ENCODE assay signal across 8 cellular contexts in the genomic region with DNA sequence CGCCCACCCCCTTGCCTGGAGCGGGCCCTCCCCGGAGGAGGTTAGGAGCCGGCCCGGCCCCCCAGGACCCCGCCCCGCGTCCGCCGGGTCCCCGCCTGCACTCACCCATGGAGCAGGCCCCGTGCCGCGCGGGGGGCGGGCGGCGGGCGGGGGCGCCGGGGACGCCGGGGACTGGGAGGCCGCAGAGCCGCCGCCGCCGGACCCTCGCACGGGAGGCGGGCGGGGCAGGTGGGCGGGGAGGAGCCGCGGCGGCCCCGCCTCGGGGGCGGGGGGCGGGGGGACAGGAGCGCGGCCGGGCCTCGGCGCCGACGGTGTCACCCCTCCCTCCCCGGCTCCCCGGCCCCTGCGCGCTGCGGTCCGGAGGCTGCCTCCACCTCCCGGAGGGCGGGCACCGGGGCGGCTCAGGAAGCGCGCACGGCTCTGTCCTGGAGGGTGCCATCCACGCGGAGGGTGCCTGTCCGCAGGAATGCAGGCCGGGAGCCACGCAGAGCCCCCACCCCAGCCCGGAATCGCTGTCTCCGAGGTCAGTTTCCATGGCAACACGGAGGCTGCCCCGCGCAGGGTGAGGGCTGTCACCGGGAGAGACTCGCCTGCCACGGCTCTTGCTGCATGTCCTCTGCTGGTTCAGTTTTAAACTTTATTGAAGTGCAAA. TPM values are rescaled to one million over a fixed set of nuclear protein-coding genes. Genes with fewer than 3 reads are reported as not detected.
A peak's percentile ranks its signal among the peaks of the same experiment; 100 is the strongest.
DNase-seq lines count a peak whose midpoint lies in the region; TF ChIP-seq lines count a peak whose summit lies in the region.

No MANE protein-coding gene starts in this region.

- H3K27me3 ChIP-seq in AG04450 (ENCODE audit: control insufficient read depth, insufficient read depth, low read length) = peaks cover 3% of the 10 kb centered on the region

- TF ChIP-seq CTCF in AG04450 (IDR thresholded peaks at IDR 0.05; ENCODE audit: low read depth, low read length) = no peak

- POLR2A ChIA-PET in AG04450 (lab: Yijun Ruan, JAX) = interaction anchor here (0.6 kb wide), 1 partner anchor 48 kb away, joined by 3 read pairs; no protein-coding TSS in a partner anchor

- H3K4me3 ChIP-seq in AG04450 (ENCODE audit: low read depth, low read length) = peak overlapping the region; percentile 77

- DNase-seq in AG04450 (ENCODE audit: low read depth, low spot score) (no peak), HK-2 (ENCODE audit: unreplicated experiment) (peak; percentile 60), T-helper 9 cell (peak; percentile 44), caudate nucleus (lab: John Stamatoyannopoulos, UW) (peak in 21 of 61 donors; percentile 13 to 68 (median 43)), kidney tubule cell (ENCODE audit: low spot score) (peak; percentile 65), globus pallidus (ENCODE audit: low spot score) (no peak), pons (ENCODE audit: low spot score) (no peak)
- DNase-seq in stimulated activated CD4-positive, alpha-beta T cell treated with anti-CD3 and anti-CD28 coated beads, Interleukin-2, amount 100 ng/mL, for 48 hours = peak; percentile 31 to 32

- no peaks in the 10 kb centered on the region; the same call in 1 of the 2 replicates for H3K9me3 ChIP-seq in AG04450 (ENCODE audit: control insufficient read depth, insufficient read depth, low read length)

- H3K27ac ChIP-seq in AG04450 (ENCODE audit: low read depth, low read length) (no peak overlapping the region), caudate nucleus (ENCODE audit: low read depth, low read length) (peak overlapping the region; percentile 58)

- CTCF ChIA-PET in AG04450 (lab: Charles Lee) = no interaction called here

RNA-seq across cellular contexts. Expression of gene PLEKHG5, which starts 5.9 kb away (rescaled TPM):
- 4.2 and 5.4 TPM in 2 replicates for polyA plus RNA-seq in AG04450 (2011; rRNA removed)
- polyA minus RNA-seq in AG04450 (2011; rRNA and poly(A)+ RNA removed) = 4.5 and 5.0 TPM in 2 replicates

RNA-seq across cellular contexts. Expression of gene TNFRSF25, which starts 31.4 kb away (rescaled TPM):
- polyA plus RNA-seq in AG04450 (2011; rRNA removed) = 2.7 and 3.3 TPM in 2 replicates
- 1.5 and 2.4 TPM in 2 replicates for polyA minus RNA-seq in AG04450 (2011; rRNA and poly(A)+ RNA removed)

RNA-seq across cellular contexts. Expression of gene NOL9, which starts 57.0 kb away (rescaled TPM):
- polyA plus RNA-seq in AG04450 (2011; rRNA removed) = 17.9 and 23.6 TPM in 2 replicates
- polyA minus RNA-seq in AG04450 (2011; rRNA and poly(A)+ RNA removed) = 23.0 and 31.2 TPM in 2 replicates

RNA-seq across cellular contexts. Expression of gene TAS1R1, which starts 57.8 kb away (rescaled TPM):
- 0.05 TPM in 2 replicates for polyA plus RNA-seq in AG04450 (2011; rRNA removed)
- not detected in 2 replicates for polyA minus RNA-seq in AG04450 (2011; rRNA and poly(A)+ RNA removed)

Comparison
In these comparisons a context has a peak if more than half of its experiments do, and no peak if none do; other contexts are left out.
1. DNase-seq: peak in HK-2 (single experiment), T-helper 9 cell (single experiment), kidney tubule cell (single experiment) and stimulated activated CD4-positive, alpha-beta T cell treated with anti-CD3 and anti-CD28 coated beads, Interleukin-2, amount 100 ng/mL, for 48 hours (2 of 2); none in AG04450 (single experiment), globus pallidus (single experiment) and pons (single experiment).